8 cellular contexts compared by ENCODE assay signal in the genomic region with DNA sequence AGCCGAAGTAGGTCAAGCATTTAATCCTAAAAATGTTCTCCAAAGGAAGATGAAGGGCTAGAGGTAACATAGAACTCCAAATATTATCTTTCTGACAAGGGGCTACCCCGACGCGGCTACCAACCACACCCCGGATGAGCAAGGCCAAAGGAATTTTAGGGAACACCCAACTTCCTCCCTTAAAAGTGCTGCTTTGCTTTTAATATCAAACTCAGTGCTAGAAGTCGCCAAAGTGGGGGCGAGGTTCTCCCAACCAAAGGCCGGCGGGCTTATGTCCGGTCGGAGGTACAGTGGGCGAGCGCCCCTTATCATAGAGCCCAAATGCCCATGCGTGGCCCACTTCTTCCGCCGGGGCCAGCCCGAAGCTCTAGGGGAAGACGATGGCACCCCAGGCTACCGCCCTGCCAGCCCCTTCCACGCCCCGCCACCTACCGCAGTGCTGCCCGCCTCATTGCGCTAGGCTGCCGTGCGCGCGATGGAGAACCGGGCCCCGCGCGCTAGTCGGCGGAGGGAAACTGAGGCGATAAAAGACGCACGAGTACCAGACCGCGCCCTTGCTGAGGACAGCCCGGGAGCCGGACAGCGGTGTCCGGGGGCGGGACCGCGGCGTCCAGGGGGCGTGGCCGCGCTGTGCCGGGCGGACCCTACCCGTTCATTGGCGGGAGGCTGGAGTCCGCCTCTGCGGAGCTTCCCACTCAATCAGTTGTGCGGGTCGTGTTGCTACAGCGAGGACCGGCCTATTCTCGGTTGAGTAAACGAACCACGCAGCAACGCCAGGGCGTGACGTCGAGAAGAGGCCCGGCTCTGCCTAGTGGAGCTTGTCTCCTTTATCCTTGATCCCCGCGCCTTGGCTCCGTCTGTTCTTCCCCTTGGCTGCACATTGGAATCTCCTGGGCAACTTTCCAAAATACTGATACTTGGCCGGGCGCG. TPM values are rescaled to one million over a fixed set of nuclear protein-coding genes. Genes with fewer than 3 reads are reported as not detected.
DNase-seq lines count a peak whose midpoint lies in the region; ATAC-seq and TF ChIP-seq lines count a peak whose summit lies in the region.

Gene ACOT9 (minus strand): TSS at position 584 of the 930 bp plus-strand sequence. CDS start 132 bp downstream, at position 452.

- H3K36me3 ChIP-seq in SK-N-SH (replicated peaks in 1 of 2; ENCODE audit: control insufficient read depth in 1 of 2, insufficient read depth in 2 of 2, low read length in 1 of 2): no peaks in the 10 kb centered on the region
- no peaks in the 10 kb centered on the region for H3K36me3 ChIP-seq in testis (ENCODE audit: low read depth, missing control alignments)

- TF ChIP-seq CTCF in SK-N-SH (IDR thresholded peaks at IDR 0.05): no peak
- no peak for TF ChIP-seq CTCF in testis (IDR thresholded peaks at IDR 0.05)

- POLR2A ChIA-PET in SK-N-SH (lab: Yijun Ruan, JAX): interaction anchor here (0.6 to 1.5 kb wide), 3 partner anchors 24 to 283 kb away, joined by 3 to 7 read pairs (median 3); no protein-coding TSS in a partner anchor

- H3K4me3 ChIP-seq in SK-N-SH (ENCODE audit: low read depth in 2 of 2, low read length in 1 of 2) (peak within 1 kb of the TSS; percentile 58 to 72), testis (peak within 1 kb of the TSS; percentile 64 to 77)

- peak within 1 kb of the TSS; percentile 78; the same call in 1 of the 2 replicates for H2AFZ ChIP-seq in SK-N-SH (ENCODE audit: low read depth)

- H3K4me2 ChIP-seq in SK-N-SH: peak within 1 kb of the TSS; percentile 59

- H3K9ac ChIP-seq in SK-N-SH: peak within 1 kb of the TSS; percentile 87

- peak within 1 kb of the TSS; percentile 59 to 91 for H3K27ac ChIP-seq in SK-N-SH (ENCODE audit: low read depth in 2 of 2, low read length in 1 of 2)
- peak within 1 kb of the TSS; percentile 83 to 88 for H3K27ac ChIP-seq in testis

- TF ChIP-seq RAD21 in SK-N-SH (IDR thresholded peaks at IDR 0.05; ENCODE audit: low read length): no peak

- intact Hi-C loops in testis (cut with DNase I; ENCODE audit: low total_unique reads): no loop called here

- 30% methylated on average over 29 of the region's 74 CpGs for WGBS in SK-N-SH (ENCODE audit: low lambda C conversion rate)
- WGBS in testis, 2 donors: 0% methylated on average over 12 to 21 of the region's 74 CpGs

- H3K9me3 ChIP-seq in SK-N-SH: no peaks in the 10 kb centered on the region
- no peaks in the 10 kb centered on the region for H3K9me3 ChIP-seq in testis

- TF ChIP-seq EP300 in SK-N-SH (IDR thresholded peaks at IDR 0.05; ENCODE audit: borderline replicate concordance in 1 of 2, low read depth in 1 of 2, low read length in 1 of 2): no peak

- H3K79me2 ChIP-seq in SK-N-SH (ENCODE audit: insufficient read depth): peaks cover 50% of the 10 kb centered on the region

- no peaks in the 10 kb centered on the region for H3F3A ChIP-seq in SK-N-SH (replicated peaks; ENCODE audit: insufficient read depth)

- peaks cover 3% of the 10 kb centered on the region; the same call in 1 of the 2 replicates for H3K27me3 ChIP-seq in SK-N-SH (ENCODE audit: insufficient read depth)
- H3K27me3 ChIP-seq in testis: no peaks in the 10 kb centered on the region

- H3K4me1 ChIP-seq in SK-N-SH (ENCODE audit: control insufficient read depth in 1 of 2, insufficient read depth in 2 of 2, low read depth in 1 of 2, low read length in 1 of 2) (no peaks in the 10 kb centered on the region), testis (no peaks in the 10 kb centered on the region)

- no peaks in the 10 kb centered on the region for H3K9me2 ChIP-seq in SK-N-SH

- peaks cover 14% of the 10 kb centered on the region; the same call in 1 of the 2 replicates for H4K20me1 ChIP-seq in SK-N-SH (ENCODE audit: insufficient read depth)

- DNase-seq in Daoy (ENCODE audit: low read depth) (peak; percentile 93), KG1 (lab: John Stamatoyannopoulos, UW) (peak; percentile 45), SK-N-SH (peak; percentile 92), glomerular endothelial cell (ENCODE audit: extremely low read depth, low read depth, low spot score) (peak; percentile 54), occipital lobe (lab: John Stamatoyannopoulos, UW) (peak; percentile 62), testis (peak; percentile 95)
- DNase-seq in activated naive CD4-positive, alpha-beta T cell treated with anti-CD3 and anti-CD28 coated beads, Interleukin-2, amount 50 U/mL, for 16 hours: peak; percentile 58

- no peak for TF ChIP-seq POLR2A in testis (IDR thresholded peaks at IDR 0.05)

- ATAC-seq in GM21723 (IDR thresholded peaks at IDR 0.05; ENCODE audit: unreplicated experiment): peak; percentile 97

- CTCF ChIA-PET in SK-N-SH (lab: Yijun Ruan, JAX): interaction anchor here (0.5 to 2.4 kb wide), 3 partner anchors 40 to 159 kb away, joined by 3 to 15 read pairs (median 4); partner anchors contain the start of gene SAT1

TF ChIP-seq in SK-N-SH, 30 proteins besides CTCF, POLR2A, EP300 and RAD21:
- TF ChIP-seq IRF3 (IDR thresholded peaks at IDR 0.05; ENCODE audit: low read depth, low read length): no peak
- TF ChIP-seq MEF2A (IDR thresholded peaks at IDR 0.05; ENCODE audit: borderline replicate concordance, low read depth): no peak
- TF ChIP-seq MXI1 (IDR thresholded peaks at IDR 0.05; ENCODE audit: low read depth, low read length): peak; percentile 28; the same call in 1 of the 2 replicates
- TF ChIP-seq USF1 (IDR thresholded peaks at IDR 0.05; ENCODE audit: borderline replicate concordance, low read depth): no peak
- no peak for TF ChIP-seq FOXM1 (IDR thresholded peaks at IDR 0.05; ENCODE audit: low read depth)
- TF ChIP-seq, protein P1, sequence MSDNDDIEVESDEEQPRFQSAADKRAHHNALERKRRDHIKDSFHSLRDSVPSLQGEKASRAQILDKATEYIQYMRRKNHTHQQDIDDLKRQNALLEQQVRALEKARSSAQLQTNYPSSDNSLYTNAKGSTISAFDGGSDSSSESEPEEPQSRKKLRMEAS (IDR thresholded peaks at IDR 0.05; ENCODE audit: low read depth): peak; percentile 59; the same call in 1 of the 2 replicates
- TF ChIP-seq GABPA (IDR thresholded peaks at IDR 0.05; ENCODE audit: low read depth): no peak
- no peak for TF ChIP-seq POLR2AphosphoS5 (IDR thresholded peaks at IDR 0.05; ENCODE audit: low read depth, low read length)

RNA-seq across cellular contexts. Expression of gene ACOT9, which starts in this region (rescaled TPM):
- 75.4 and 85.5 TPM in 2 replicates for total RNA-seq in Daoy (2014; rRNA removed; shearing (Covaris generic))
- polyA plus RNA-seq in SK-N-SH (2012; rRNA removed) (23.7 and 32.4 TPM in 2 replicates), testis (ENCODE audit: insufficient read depth, low read depth, low replicate concordance) (22.0 TPM)
- 24.8 and 27.9 TPM in 2 replicates for polyA plus RNA-seq in SK-N-SH (2012; cell fraction: cytosol; rRNA removed)
- 43.3 and 77.6 TPM in 2 replicates for polyA plus RNA-seq in SK-N-SH (2012; cell fraction: nucleus; rRNA removed)
- total RNA-seq in glomerular endothelial cell (64.1 and 90.7 TPM in 2 replicates), occipital lobe (19.5 TPM), testis (10 to 100 TPM; 27.1 to 29.4 TPM)

Comparison
In these comparisons a context has a peak if more than half of its experiments do, and no peak if none do; other contexts are left out.
1. Peak in every context shown above with its lines: DNase-seq, ATAC-seq, H3K4me3 ChIP-seq and H3K27ac ChIP-seq.
2. DNase-seq: peak in every context shown above with its lines; median percentile 95 in testis; 93 in Daoy; 92 in SK-N-SH; 62 in occipital lobe; 58 in activated naive CD4-positive, alpha-beta T cell treated with anti-CD3 and anti-CD28 coated beads, Interleukin-2, amount 50 U/mL, for 16 hours; 54 in glomerular endothelial cell; 45 in KG1.